ENCODE assay signal across 8 cellular contexts in genomic region chr9:128250839-128251558, GRCh38. TPM values are rescaled to one million over a fixed set of nuclear protein-coding genes. Genes with fewer than 3 reads are reported as not detected.
DNase-seq lines count a peak whose midpoint lies in the region; TF ChIP-seq lines count a peak whose summit lies in the region.

No MANE protein-coding gene starts in this region.

- no peaks in the 10 kb centered on the region for H4K20me1 ChIP-seq in hepatocyte (ENCODE audit: insufficient read depth, poor library complexity, severe bottlenecking)

- H3K36me3 ChIP-seq in hepatocyte (replicated peaks; ENCODE audit: insufficient read depth, low read depth), result no peaks in the 10 kb centered on the region

- H3K27me3 ChIP-seq in hepatocyte, result no peaks in the 10 kb centered on the region

- POLR2A ChIA-PET in activated CD4-positive, alpha-beta T cell treated with anti-CD3 and anti-CD28 coated beads, Interleukin-2, amount 10 ng/mL, durations not matched to agents 7 days and 5 days (lab: Charles Lee), result interaction anchor here (0.8 kb wide), 1 partner anchor 25 kb away, joined by 4 read pairs; the partner anchor contains the start of genes GOLGA2 and SWI5

- no peak for TF ChIP-seq CTCF in VCaP (conservative IDR thresholded peaks at IDR 0.05)
- no peak for TF ChIP-seq CTCF in hepatocyte (IDR thresholded peaks at IDR 0.05; ENCODE audit: poor library complexity)

- peaks cover 10% of the 10 kb centered on the region for H3K4me1 Mint-ChIP-seq in activated CD4-positive, alpha-beta T cell treated with anti-CD3 and anti-CD28 coated beads, Interleukin-2, amount 10 ng/mL, durations not matched to agents 7 days and 5 days

- peak overlapping the region; percentile 70 for H3K4me3 Mint-ChIP-seq in activated CD4-positive, alpha-beta T cell treated with anti-CD3 and anti-CD28 coated beads, Interleukin-2, amount 10 ng/mL, durations not matched to agents 7 days and 5 days

- H3K4me1 ChIP-seq in hepatocyte (ENCODE audit: insufficient read depth), result peaks cover 6% of the 10 kb centered on the region

- H3K4me2 ChIP-seq in hepatocyte, result peak overlapping the region; percentile 82

- no peak for DNase-seq in activated CD4-positive, alpha-beta T cell treated with anti-CD3 and anti-CD28 coated beads, Interleukin-2, amount 10 ng/mL, durations not matched to agents 7 days and 5 days
- DNase-seq in activated CD4-positive, alpha-beta T cell treated with anti-CD3 and anti-CD28 coated beads, Interleukin-2, amount 50 U/mL, for 4 hours, result no peak
- DNase-seq in hepatocyte (ENCODE audit: low spot score), result no peak
- peak; percentile 9 for DNase-seq in stimulated activated naive CD4-positive, alpha-beta T cell treated with Interleukin-2 at 50 U/mL for 16 hours (lab: John Stamatoyannopoulos, UW)
- DNase-seq in NCI-H82 treated with DMSO at 0.1 percent for 48 hours (lab: John Stamatoyannopoulos, UW; ENCODE audit: unreplicated experiment), result no peak
- DNase-seq in foreskin melanocyte, result no peak
- DNase-seq in activated CD4-positive, CD25-positive, alpha-beta regulatory T cell treated with anti-CD3 and anti-CD28 coated beads, Interleukin-2, amount 50 U/mL, for 72 hours, result no peak

- H3K9me3 ChIP-seq in hepatocyte (ENCODE audit: low read depth), result no peaks in the 10 kb centered on the region

- peak overlapping the region; percentile 21 for H3K27ac Mint-ChIP-seq in activated CD4-positive, alpha-beta T cell treated with anti-CD3 and anti-CD28 coated beads, Interleukin-2, amount 10 ng/mL, durations not matched to agents 7 days and 5 days

- peak overlapping the region; percentile 73; the same call in 1 of the 2 replicates for H3K27ac ChIP-seq in VCaP
- H3K27ac ChIP-seq in hepatocyte, result no peak overlapping the region

- H3K4me3 ChIP-seq in hepatocyte, result no peak overlapping the region

- CTCF ChIA-PET in activated CD4-positive, alpha-beta T cell treated with anti-CD3 and anti-CD28 coated beads, Interleukin-2, amount 10 ng/mL, durations not matched to agents 7 days and 5 days (lab: Charles Lee), result interaction anchor here (0.9 to 1.7 kb wide), 6 partner anchors 12 to 111 kb away, joined by 3 to 8 read pairs (median 4); partner anchors contain the start of gene CIZ1

- H3K9me2 ChIP-seq in hepatocyte (replicated peaks; ENCODE audit: insufficient read depth), result no peaks in the 10 kb centered on the region

- H2AFZ ChIP-seq in hepatocyte, result no peak overlapping the region

- H3K27me3 Mint-ChIP-seq in activated CD4-positive, alpha-beta T cell treated with anti-CD3 and anti-CD28 coated beads, Interleukin-2, amount 10 ng/mL, durations not matched to agents 7 days and 5 days, result peaks cover 21% of the 10 kb centered on the region

- no peaks in the 10 kb centered on the region for H3K79me2 ChIP-seq in hepatocyte

- 54% methylated on average over 22 of the region's 38 CpGs for WGBS in hepatocyte (ENCODE audit: low lambda C conversion rate, missing lambda C conversion rate)

- H3K9me3 Mint-ChIP-seq in activated CD4-positive, alpha-beta T cell treated with anti-CD3 and anti-CD28 coated beads, Interleukin-2, amount 10 ng/mL, durations not matched to agents 7 days and 5 days, result no peaks in the 10 kb centered on the region

- no peaks in the 10 kb centered on the region for H3K36me3 Mint-ChIP-seq in activated CD4-positive, alpha-beta T cell treated with anti-CD3 and anti-CD28 coated beads, Interleukin-2, amount 10 ng/mL, durations not matched to agents 7 days and 5 days (ENCODE audit: low read depth)

RNA-seq across cellular contexts. Expression of gene GOLGA2, which starts 24.8 kb away (rescaled TPM):
- 10 to 100 TPM; 42.6 to 42.8 TPM for total RNA-seq in activated CD4-positive, alpha-beta T cell treated with anti-CD3 and anti-CD28 coated beads, Interleukin-2, amount 10 ng/mL, durations not matched to agents 7 days and 5 days
- 76.4 and 79.9 TPM in 2 replicates for total RNA-seq in hepatocyte
- 37.6 and 59.2 TPM in 2 replicates for polyA plus RNA-seq in hepatocyte

RNA-seq across cellular contexts. Expression of gene SWI5, which starts 25.1 kb away (rescaled TPM):
- 1 to 10 TPM; 8.8 to 9.5 TPM for total RNA-seq in activated CD4-positive, alpha-beta T cell treated with anti-CD3 and anti-CD28 coated beads, Interleukin-2, amount 10 ng/mL, durations not matched to agents 7 days and 5 days
- 29.0 and 33.0 TPM in 2 replicates for total RNA-seq in hepatocyte
- polyA plus RNA-seq in hepatocyte, result 55.7 and 58.4 TPM in 2 replicates

RNA-seq across cellular contexts. Expression of gene DNM1, which starts 47.8 kb away (rescaled TPM):
- total RNA-seq in activated CD4-positive, alpha-beta T cell treated with anti-CD3 and anti-CD28 coated beads, Interleukin-2, amount 10 ng/mL, durations not matched to agents 7 days and 5 days, result 1 to 10 TPM in 1 of 2 experiments, under 1 TPM in 1; 0.60 to 1.0 TPM
- total RNA-seq in hepatocyte, result 13.4 and 14.4 TPM in 2 replicates
- polyA plus RNA-seq in hepatocyte, result 37.2 and 40.6 TPM in 2 replicates

RNA-seq across cellular contexts. Expression of gene CIZ1, which starts 59.6 kb away (rescaled TPM):
- 100 to 1,000 TPM; 128 to 129 TPM for total RNA-seq in activated CD4-positive, alpha-beta T cell treated with anti-CD3 and anti-CD28 coated beads, Interleukin-2, amount 10 ng/mL, durations not matched to agents 7 days and 5 days
- 31.0 and 31.1 TPM in 2 replicates for total RNA-seq in hepatocyte
- 85.6 and 91.0 TPM in 2 replicates for polyA plus RNA-seq in hepatocyte
